8 cellular contexts compared by ENCODE assay signal in genomic region chr13:57633141-57633949, GRCh38. TPM values are rescaled to one million over a fixed set of nuclear protein-coding genes. Genes with fewer than 3 reads are reported as not detected.
A peak's percentile ranks its signal among the peaks of the same experiment; 100 is the strongest.
DNase-seq lines count a peak whose midpoint lies in the region; ATAC-seq and TF ChIP-seq lines count a peak whose summit lies in the region.

No MANE protein-coding gene starts in this region.

- H3K9me3 ChIP-seq in iPS DF 6.9 (ENCODE audit: control insufficient read depth, insufficient read depth, low read length) (no peaks in the 10 kb centered on the region), psoas muscle (no peaks in the 10 kb centered on the region)

- H3K4me3 ChIP-seq in iPS DF 6.9 (ENCODE audit: low read length) (peak overlapping the region; percentile 61; the same call in 1 of the 2 replicates), psoas muscle (peak overlapping the region; percentile 67)

- ATAC-seq in psoas muscle: peak in 3 of 4 donors; percentile 46 to 67 (median 59)

- intact Hi-C loops in psoas muscle (cut with DNase I): no loop called here

- H3K27me3 ChIP-seq in iPS DF 6.9 (ENCODE audit: control insufficient read depth, insufficient read depth, low read length): peaks cover 54% of the 10 kb centered on the region
- peaks cover 0 to 56% (median 30%) of the 10 kb centered on the region in 3 donors for H3K27me3 ChIP-seq in psoas muscle (ENCODE audit: insufficient read depth in 3 of 3, low read length in 2 of 3)

- WGBS in iPS DF 6.9 (ENCODE audit: insufficient coverage, insufficient read length): no CpG with 5 or more reads among the region's 77 CpGs
- 5 to 8% (median 7%) methylated on average over 75 to 77 of the region's 77 CpGs for WGBS in psoas muscle, 3 donors

- H3K27ac ChIP-seq in iPS DF 6.9 (ENCODE audit: low read length) (no peak overlapping the region), psoas muscle (no peak overlapping the region)

- no peak for TF ChIP-seq CTCF in GM10266 (IDR thresholded peaks at IDR 0.05; ENCODE audit: control insufficient read depth, insufficient read depth, low read depth, missing control alignments)
- peak; percentile 44 for TF ChIP-seq CTCF in psoas muscle (IDR thresholded peaks at IDR 0.05)

- H3K36me3 ChIP-seq in iPS DF 6.9 (ENCODE audit: control insufficient read depth, insufficient read depth, low read length) (no peaks in the 10 kb centered on the region), psoas muscle (ENCODE audit: insufficient read depth in 1 of 2, low read depth in 1 of 2) (no peaks in the 10 kb centered on the region)

- peak; percentile 3 for DNase-seq in GM10266 (ENCODE audit: extremely low spot score)
- peak; percentile 64 for DNase-seq in astrocyte of the hippocampus (ENCODE audit: low read depth, low spot score)
- no peak for DNase-seq in iPS DF 6.9 (ENCODE audit: low read depth, low spot score)
- peak; percentile 48 to 74 for DNase-seq in psoas muscle
- no peak for DNase-seq in NCI-H1417 treated with DMSO at 0.1 percent for 48 hours (lab: John Stamatoyannopoulos, UW)
- DNase-seq in NCI-H2196 treated with DMSO at 0.1 percent for 48 hours (lab: John Stamatoyannopoulos, UW; ENCODE audit: unreplicated experiment): no peak
- DNase-seq in COLO829 (ENCODE audit: low spot score): no peak
- no peak for DNase-seq in NCI-H446 (lab: John Stamatoyannopoulos, UW)

- H3K4me1 ChIP-seq in iPS DF 6.9 (ENCODE audit: control insufficient read depth, insufficient read depth, low read length) (peaks cover 12% of the 10 kb centered on the region), psoas muscle (peaks cover 10% of the 10 kb centered on the region)

RNA-seq across cellular contexts. Expression of gene PCDH17, which starts 1.8 kb away (rescaled TPM):
- total RNA-seq in psoas muscle: 1 to 10 TPM in 1 of 4 donors, under 1 TPM in 3; 0.53 to 1.4 (median 0.79) TPM
- polyA plus RNA-seq in psoas muscle: under 1 TPM; 0.18 to 0.40 (median 0.35) TPM

Comparison
In these comparisons a context has a peak if more than half of its experiments do, and no peak if none do; other contexts are left out.
1. DNase-seq: peak in GM10266 (single experiment), astrocyte of the hippocampus (single experiment) and psoas muscle (2 of 2); none in iPS DF 6.9 (single experiment), NCI-H1417 treated with DMSO at 0.1 percent for 48 hours (single experiment), NCI-H2196 treated with DMSO at 0.1 percent for 48 hours (single experiment), COLO829 (single experiment) and NCI-H446 (0 of 2).